Comparison of ENCODE assay signal across 1 cellular context in genomic region chrX:150361777-150362351, GRCh38.
TF ChIP-seq lines count a peak whose summit lies in the region.

No MANE protein-coding gene starts in this region.

TF ChIP-seq in GM23338, 12 proteins besides CTCF, POLR2A, EP300 and RAD21 (continued from another document):
- no peak for TF ChIP-seq ZNF462 (CRISPR knock-in tag; IDR thresholded peaks at IDR 0.05)
- TF ChIP-seq ETS1 (IDR thresholded peaks at IDR 0.05), result no peak
- no peak for TF ChIP-seq REST (IDR thresholded peaks at IDR 0.05; ENCODE audit: unreplicated experiment)
- no peak for TF ChIP-seq EZH2phosphoT487 (IDR thresholded peaks at IDR 0.05; ENCODE audit: unreplicated experiment)
- no peak for TF ChIP-seq CREB1 (CRISPR knock-in tag; IDR thresholded peaks at IDR 0.05; ENCODE audit: low read depth)
- TF ChIP-seq NANOG (IDR thresholded peaks at IDR 0.05; ENCODE audit: borderline replicate concordance), result no peak
- TF ChIP-seq POLR2AphosphoS5 (IDR thresholded peaks at IDR 0.05; ENCODE audit: low read depth), result no peak
